Comparison of ENCODE assay signal across 16 cellular contexts in the genomic region with DNA sequence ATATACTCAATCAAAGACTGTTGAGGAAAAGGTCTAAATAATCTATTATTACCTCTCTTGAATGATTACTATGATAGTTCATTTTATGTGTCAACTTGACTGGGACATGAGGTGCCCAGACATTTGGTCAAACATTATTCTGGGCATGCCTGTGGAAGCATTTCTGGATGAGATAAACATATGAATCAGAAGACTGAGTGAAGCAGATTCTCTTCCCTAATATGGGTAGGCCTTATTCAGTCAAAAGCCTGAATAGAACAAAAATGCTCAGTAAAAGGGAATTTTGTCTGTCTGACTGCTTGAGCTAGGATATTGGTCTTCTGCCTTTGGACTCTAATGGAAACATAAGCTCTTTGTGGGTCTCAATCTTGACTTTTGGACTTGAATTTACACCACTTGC.
"Had no signal": no experiment of that assay in that cellular context is flagged by ENCODE, and none has a peak within 500 bp of the region (broad histone marks: within the 10 kb centered on the region; RNA-seq: fewer than 3 reads in every experiment).

No MANE protein-coding gene starts in this region.

- H3K9me3 ChIP-seq: esophagus squamous epithelium, thoracic aorta had no signal

- H3K4me3 ChIP-seq: esophagus squamous epithelium, skin epidermis, stomach, thoracic aorta had no signal

- DNase-seq: cerebellar nuclear complex; effector memory CD8-positive, alpha-beta T cell; esophagus squamous epithelium; head of caudate nucleus; hippocampal formation; kidney glomerular epithelial cell; mammary epithelial cell; natural killer cell; posterior cingulate gyrus; stimulated activated CD4-positive, alpha-beta T cell treated with anti-CD3 and anti-CD28 coated beads, Interleukin-12 subunit alpha, Interleukin-12 subunit beta, amount 100 ng/mL, for 4 hours; stimulated activated naive CD4-positive, alpha-beta T cell; stomach; substantia nigra had no signal

- H3K36me3 ChIP-seq: esophagus squamous epithelium, stomach, thoracic aorta had no signal

- H3K27ac ChIP-seq: epithelial cell of prostate, esophagus squamous epithelium, skin epidermis, stomach, thoracic aorta had no signal
